Comparison of ENCODE assay signal across 1 cellular context in the genomic region with DNA sequence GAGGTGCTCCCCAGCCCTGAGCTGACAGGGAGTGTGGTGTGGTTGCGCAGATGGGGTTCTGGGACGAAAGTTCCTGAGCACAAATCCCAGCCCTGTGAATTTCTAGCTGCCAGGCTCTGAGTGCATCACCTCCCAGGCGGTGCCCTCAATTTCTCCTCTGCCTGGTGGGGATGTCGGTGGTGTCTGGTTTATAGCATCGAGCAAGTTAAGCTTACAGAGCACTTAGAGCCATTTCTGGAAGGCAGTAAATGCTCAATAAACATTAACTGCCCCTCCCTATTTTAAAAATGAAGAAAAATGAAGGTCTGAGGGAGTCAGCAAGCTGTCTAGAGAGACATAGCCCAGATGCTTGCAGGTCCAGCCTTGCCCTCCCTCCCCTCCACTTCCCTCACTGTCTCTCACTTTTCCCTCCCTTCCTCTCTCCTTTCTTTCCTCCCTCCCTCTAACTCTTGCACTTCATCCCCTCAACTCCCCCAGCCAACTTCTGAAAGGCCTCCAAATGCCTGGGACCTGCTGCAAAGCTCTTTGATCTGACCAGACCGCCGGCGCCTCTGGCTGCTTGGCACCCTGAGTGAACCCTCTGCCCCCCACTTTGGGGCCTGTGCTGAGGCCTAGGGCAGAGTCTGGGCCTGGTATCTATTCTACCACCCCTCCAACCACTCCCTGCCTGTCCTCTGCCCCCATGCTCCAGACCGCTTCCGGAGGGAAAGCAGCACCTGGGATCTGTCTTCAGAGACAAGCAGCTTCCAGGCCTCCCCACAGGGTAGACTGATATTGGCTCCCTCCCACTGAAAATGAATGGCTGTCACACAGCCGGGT.
TF ChIP-seq lines count a peak whose summit lies in the region.

No MANE protein-coding gene starts in this region.

TF ChIP-seq in WTC11, 78 proteins besides CTCF, POLR2A, EP300 and RAD21 (continued from another document):
- TF ChIP-seq JAZF1 (CRISPR knock-in tag; IDR thresholded peaks at IDR 0.05) = no peak
